ENCODE assay signal across 8 cellular contexts in the genomic region with DNA sequence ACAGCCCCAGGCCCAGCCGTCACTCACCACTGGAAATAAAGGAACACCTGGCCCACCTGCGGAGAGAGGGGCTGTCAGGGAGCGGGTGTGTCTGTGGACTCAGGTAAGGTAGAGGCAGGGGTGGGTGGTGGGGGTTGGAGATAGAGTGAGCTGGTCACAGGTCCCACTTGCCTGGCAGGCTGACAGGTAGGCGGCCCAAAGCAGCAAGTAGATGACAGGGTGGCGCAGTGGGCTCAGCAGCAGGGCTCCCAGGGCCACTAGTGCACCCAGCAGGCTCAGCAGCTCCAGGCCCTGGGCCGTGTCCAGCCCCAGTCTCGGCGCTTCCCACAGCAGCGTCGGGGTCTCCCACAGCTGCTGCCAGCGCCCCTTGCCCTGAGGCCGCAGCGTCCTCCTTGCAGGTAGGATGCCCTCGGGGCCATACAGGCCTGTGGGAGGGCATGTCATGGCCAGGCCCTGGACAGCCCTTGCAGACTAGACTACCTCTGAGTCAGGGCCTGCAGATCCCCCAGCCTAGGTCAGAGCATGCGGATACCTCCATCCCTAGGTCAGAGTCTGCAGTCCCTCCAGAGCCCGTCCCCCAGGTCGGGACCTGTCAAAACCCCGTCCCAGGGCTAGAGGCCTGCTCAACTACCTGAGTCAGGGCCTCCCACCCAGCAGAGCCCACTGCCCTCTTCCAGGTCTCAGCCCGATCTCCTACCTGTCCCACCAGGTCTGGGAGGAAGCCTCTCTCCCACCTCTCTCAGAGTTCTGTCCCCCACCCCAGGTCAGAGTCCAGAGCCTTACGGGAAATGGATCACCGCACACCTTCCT. TPM values are rescaled to one million over a fixed set of nuclear protein-coding genes. Genes with fewer than 3 reads are reported as not detected.
A peak's percentile ranks its signal among the peaks of the same experiment; 100 is the strongest.
DNase-seq lines count a peak whose midpoint lies in the region; ATAC-seq and TF ChIP-seq lines count a peak whose summit lies in the region.

No MANE protein-coding gene starts in this region.

- peak overlapping the region; percentile 98 for H3K14ac ChIP-seq in neuronal stem cell (ENCODE audit: low read length)

- peak overlapping the region; percentile 44; the same call in 1 of the 2 replicates for H3K27ac Mint-ChIP-seq in GM23338

- 0 out of 2 replicates have a peak, but pooled peaks cover 6% of the 10 kb centered on the region for H3F3A ChIP-seq in GM23338 (replicated peaks; ENCODE audit: low read depth)

- H2AK5ac ChIP-seq in neuronal stem cell (ENCODE audit: low read depth, low read length), result peak overlapping the region; percentile 71

- H3K18ac ChIP-seq in neuronal stem cell (ENCODE audit: low read length), result peak overlapping the region; percentile 97

- WGBS in neuronal stem cell (ENCODE audit: extremely low coverage in 2 of 2, insufficient read length in 2 of 2, insufficient replicate concordance in 1 of 2), 2 donors, result no CpG with 5 or more reads among the region's 21 CpGs

- no peaks in the 10 kb centered on the region for H3K27me3 ChIP-seq in GM23338 (ENCODE audit: insufficient read depth)
- H3K27me3 ChIP-seq in SJSA1 (replicated peaks), result no peaks in the 10 kb centered on the region
- H3K27me3 ChIP-seq in neuronal stem cell (ENCODE audit: control insufficient read depth in 3 of 3, insufficient read depth in 3 of 3, low read depth in 1 of 3, low read length in 3 of 3), result no peaks in the 10 kb centered on the region

- no peaks in the 10 kb centered on the region; the same call in 2 of the 3 replicates for H3K36me3 Mint-ChIP-seq in GM23338 (ENCODE audit: low read depth)

- H3K9ac ChIP-seq in neuronal stem cell (ENCODE audit: low read depth, low read length, poor library complexity), result peak overlapping the region; percentile 98

- H3K79me2 ChIP-seq in GM23338 (replicated peaks; ENCODE audit: insufficient read depth), result peaks cover 30% of the 10 kb centered on the region

- H4K8ac ChIP-seq in neuronal stem cell (ENCODE audit: low read depth, low read length), result peak overlapping the region; percentile 48

- H3K23ac ChIP-seq in neuronal stem cell (ENCODE audit: low read depth, low read length, poor library complexity), result peak overlapping the region; percentile 73

- peak overlapping the region; percentile 3 for H2BK15ac ChIP-seq in neuronal stem cell (ENCODE audit: low read length)

- peaks cover 7% of the 10 kb centered on the region for H3K4me1 ChIP-seq in GM23338 (ENCODE audit: insufficient read depth)
- peaks cover 22% of the 10 kb centered on the region for H3K4me1 ChIP-seq in SJSA1 (replicated peaks)
- H3K4me1 ChIP-seq in neuronal stem cell (ENCODE audit: control insufficient read depth in 2 of 2, insufficient read depth in 1 of 2, low read depth in 1 of 2, low read length in 2 of 2), result peaks cover 9 to 12% of the 10 kb centered on the region in 2 donors

- H3K4ac ChIP-seq in neuronal stem cell (ENCODE audit: low read length), result no peak overlapping the region

- H3K27ac ChIP-seq in GM23338 (ENCODE audit: low read depth), result no peak overlapping the region
- peak overlapping the region; percentile 59 for H3K27ac ChIP-seq in SJSA1
- no peak overlapping the region for H3K27ac ChIP-seq in neuronal stem cell (replicated peaks; ENCODE audit: low read length)

- H2BK5ac ChIP-seq in neuronal stem cell (ENCODE audit: low read length), result peak overlapping the region; percentile 56

- H3K4me3 ChIP-seq in GM23338 (peak overlapping the region; percentile 95), SJSA1 (peak overlapping the region; percentile 82), neuronal stem cell (ENCODE audit: low read length in 2 of 2) (peak overlapping the region; percentile 69 to 97)

- H2AFZ ChIP-seq in GM23338 (peak overlapping the region; percentile 90), neuronal stem cell (ENCODE audit: low read length) (peak overlapping the region; percentile 99)

- peak; percentile 24 for ATAC-seq in GM23338
- ATAC-seq in esophagus mucosa, result peak; percentile 15
- no peak for ATAC-seq in HG03108 (IDR thresholded peaks at IDR 0.05; ENCODE audit: unreplicated experiment)
- ATAC-seq in GM21717 (IDR thresholded peaks at IDR 0.05; ENCODE audit: unreplicated experiment), result no peak

- peaks cover 19% of the 10 kb centered on the region for H3K79me1 ChIP-seq in neuronal stem cell (ENCODE audit: low read depth, low read length)

- DNase-seq in Ammon's horn (ENCODE audit: low spot score) (peak; percentile 34), GM23338 (ENCODE audit: low spot score) (no peak), SJSA1 (ENCODE audit: low read depth in 1 of 2, low spot score in 2 of 2) (peak in 1 of 2 experiments; percentile 44), neuronal stem cell (ENCODE audit: low spot score) (no peak)
- DNase-seq in NK-92 treated with Interleukin-12 subunit alpha and Interleukin-12 subunit beta, amount 100 ng/mL, for 24 hours (lab: John Stamatoyannopoulos, UW), result no peak

- no peaks in the 10 kb centered on the region for H3K9me2 ChIP-seq in GM23338 (ENCODE audit: insufficient read depth)

- H3K36me3 ChIP-seq in GM23338 (ENCODE audit: insufficient read depth) (no peaks in the 10 kb centered on the region), SJSA1 (peaks cover 56% of the 10 kb centered on the region), neuronal stem cell (replicated peaks in 1 of 2; ENCODE audit: control insufficient read depth in 2 of 2, insufficient read depth in 2 of 2, low read length in 2 of 2) (peaks cover 16 to 42% of the 10 kb centered on the region in 2 donors)

- peak overlapping the region; percentile 93 for H3K4me3 Mint-ChIP-seq in GM23338

- peak overlapping the region; percentile 73 for H2BK12ac ChIP-seq in neuronal stem cell (ENCODE audit: low read length)

- peaks cover 10% of the 10 kb centered on the region for H3K4me1 Mint-ChIP-seq in GM23338

- H3K27me3 Mint-ChIP-seq in GM23338 (ENCODE audit: insufficient read depth, low read depth, poor library complexity), result peaks cover 9% of the 10 kb centered on the region

- TF ChIP-seq CTCF in GM23338 (conservative IDR thresholded peaks at IDR 0.05; ENCODE audit: low read depth in 2 of 2), result no peak

- H3K4me2 ChIP-seq in GM23338 (peak overlapping the region; percentile 97), neuronal stem cell (ENCODE audit: insufficient read depth, low read length, poor library complexity, severe bottlenecking) (peak overlapping the region; percentile 77)

- H2BK120ac ChIP-seq in neuronal stem cell (ENCODE audit: low read depth, low read length), result no peak overlapping the region

- no peaks in the 10 kb centered on the region for H3K9me3 Mint-ChIP-seq in GM23338

- no peaks in the 10 kb centered on the region for H3K9me3 ChIP-seq in SJSA1 (replicated peaks)
- H3K9me3 ChIP-seq in neuronal stem cell (replicated peaks in 1 of 2; ENCODE audit: control insufficient read depth in 2 of 2, insufficient read depth in 1 of 2, low read depth in 1 of 2, low read length in 2 of 2), result no peaks in the 10 kb centered on the region

- H4K20me1 ChIP-seq in GM23338 (replicated peaks; ENCODE audit: insufficient read depth), result peaks cover 19% of the 10 kb centered on the region

- H4K91ac ChIP-seq in neuronal stem cell (ENCODE audit: low read depth, low read length, poor library complexity), result no peak overlapping the region

TF ChIP-seq in GM23338, 12 proteins besides CTCF, POLR2A, EP300 and RAD21 (continues in another document):
- no peak for TF ChIP-seq ZNF331 (CRISPR knock-in tag; IDR thresholded peaks at IDR 0.05; ENCODE audit: low read depth)
- TF ChIP-seq POLR2AphosphoS5 (IDR thresholded peaks at IDR 0.05; ENCODE audit: low read depth), result no peak
- no peak for TF ChIP-seq CREB1 (CRISPR knock-in tag; IDR thresholded peaks at IDR 0.05; ENCODE audit: low read depth)

RNA-seq across cellular contexts. Expression of gene LMF2, which starts 0.7 kb away (rescaled TPM):
- 30.7 and 36.3 TPM in 2 replicates for total RNA-seq in GM23338 (2014; rRNA removed; shearing (Covaris generic))
- polyA plus RNA-seq in GM23338 (2016; fragmentation: Nextera tagmentation; extraction: Ambion mirVana), result 14.6 and 15.6 TPM in 2 replicates
- total RNA-seq in SJSA1 (2014; rRNA removed; shearing (Covaris generic)), result 34.7 and 53.5 TPM in 2 replicates
- total RNA-seq in esophagus mucosa, result 43.7 TPM
- polyA plus RNA-seq in neuronal stem cell (2013, experiment 1 of 2), result 29.8 TPM
- 30.2 TPM for polyA plus RNA-seq in neuronal stem cell (2013, experiment 2 of 2)

RNA-seq across cellular contexts. Expression of gene NCAPH2, which starts 1.2 kb away (rescaled TPM):
- total RNA-seq in GM23338 (2014; rRNA removed; shearing (Covaris generic)), result 76.1 and 77.5 TPM in 2 replicates
- 52.2 and 60.7 TPM in 2 replicates for polyA plus RNA-seq in GM23338 (2016; fragmentation: Nextera tagmentation; extraction: Ambion mirVana)
- 106 and 113 TPM in 2 replicates for total RNA-seq in SJSA1 (2014; rRNA removed; shearing (Covaris generic))
- 37.1 TPM for total RNA-seq in esophagus mucosa
- 29.6 TPM for polyA plus RNA-seq in neuronal stem cell (2013, experiment 1 of 2)
- polyA plus RNA-seq in neuronal stem cell (2013, experiment 2 of 2), result 27.7 TPM

RNA-seq across cellular contexts. Expression of gene SCO2, which starts 18.6 kb away (rescaled TPM):
- total RNA-seq in GM23338 (2014; rRNA removed; shearing (Covaris generic)), result 1.6 and 4.9 TPM in 2 replicates
- 1.1 and 2.6 TPM in 2 replicates for polyA plus RNA-seq in GM23338 (2016; fragmentation: Nextera tagmentation; extraction: Ambion mirVana)
- total RNA-seq in SJSA1 (2014; rRNA removed; shearing (Covaris generic)), result 2.0 and 6.3 TPM in 2 replicates
- total RNA-seq in esophagus mucosa, result 1.2 TPM
- 0.50 TPM for polyA plus RNA-seq in neuronal stem cell (2013, experiment 1 of 2)
- polyA plus RNA-seq in neuronal stem cell (2013, experiment 2 of 2), result 0.90 TPM

RNA-seq across cellular contexts. Expression of gene MIOX, which starts 20.2 kb away (rescaled TPM):
- 0.16 TPM in 1 of 2 replicates, not detected in the other for total RNA-seq in GM23338 (2014; rRNA removed; shearing (Covaris generic))
- polyA plus RNA-seq in GM23338 (2016; fragmentation: Nextera tagmentation; extraction: Ambion mirVana), result not detected in 2 replicates
- not detected in 2 replicates for total RNA-seq in SJSA1 (2014; rRNA removed; shearing (Covaris generic))
- not detected for total RNA-seq in esophagus mucosa
- polyA plus RNA-seq in neuronal stem cell (2013, experiment 1 of 2), result 0.33 TPM
- 0.26 TPM for polyA plus RNA-seq in neuronal stem cell (2013, experiment 2 of 2)

RNA-seq across cellular contexts. Expression of gene TYMP, which starts 23.0 kb away (rescaled TPM):
- total RNA-seq in GM23338 (2014; rRNA removed; shearing (Covaris generic)), result 0.28 and 1.2 TPM in 2 replicates
- 1.8 and 1.9 TPM in 2 replicates for polyA plus RNA-seq in GM23338 (2016; fragmentation: Nextera tagmentation; extraction: Ambion mirVana)
- total RNA-seq in SJSA1 (2014; rRNA removed; shearing (Covaris generic)), result 3.2 and 12.6 TPM in 2 replicates
- 86.0 TPM for total RNA-seq in esophagus mucosa
- 3.0 TPM for polyA plus RNA-seq in neuronal stem cell (2013, experiment 1 of 2)
- 2.9 TPM for polyA plus RNA-seq in neuronal stem cell (2013, experiment 2 of 2)

Comparison
In these comparisons a context has a peak if more than half of its experiments do, and no peak if none do; other contexts are left out.
1. ATAC-seq: peak in GM23338 (single experiment) and esophagus mucosa (single experiment); none in HG03108 (single experiment) and GM21717 (single experiment).
2. Peak in every context shown above with its lines, with median percentiles within 50 percentile points of each other: H3K4me3 ChIP-seq.